Comparison of ENCODE assay signal across 8 cellular contexts in the genomic region with DNA sequence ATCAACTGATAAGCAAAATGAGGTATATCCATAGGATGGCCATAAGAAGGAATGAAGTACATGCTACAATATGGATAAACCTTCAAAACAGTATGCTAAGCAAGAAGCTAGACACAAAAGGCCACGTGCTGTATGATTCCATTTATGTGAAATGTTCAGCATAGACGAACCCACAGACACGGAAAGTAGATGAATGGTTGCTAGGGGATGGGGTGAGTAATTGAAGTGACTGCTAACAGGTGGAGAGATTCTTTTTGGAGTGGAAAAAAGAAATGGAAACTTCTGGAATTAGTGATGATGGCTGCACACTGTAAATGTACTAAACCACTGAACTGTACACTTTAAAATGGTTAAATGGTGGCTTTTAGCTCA.
A peak's percentile ranks its signal among the peaks of the same experiment; 100 is the strongest.
DNase-seq lines count a peak whose midpoint lies in the region; ATAC-seq and TF ChIP-seq lines count a peak whose summit lies in the region.

No MANE protein-coding gene starts in this region.

- peaks cover 61% of the 10 kb centered on the region for H3K36me3 Mint-ChIP-seq in stimulated activated effector memory CD8-positive, alpha-beta T cell treated with anti-CD3 and anti-CD28 coated beads, Interleukin-12 subunit alpha, Interleukin-12 subunit beta, amount 100 ng/mL, for 72 hours

- peaks cover 28% of the 10 kb centered on the region; the same call in 1 of the 2 replicates for H3K4me1 ChIP-seq in iPS-20b (ENCODE audit: insufficient read depth, low read length)

- no peak for ATAC-seq in stimulated activated effector memory CD8-positive, alpha-beta T cell treated with anti-CD3 and anti-CD28 coated beads, Interleukin-12 subunit alpha, Interleukin-12 subunit beta, amount 100 ng/mL, for 72 hours
- no peak for ATAC-seq in GM21381 (IDR thresholded peaks at IDR 0.05; ENCODE audit: unreplicated experiment)

- peak; percentile 65 for DNase-seq in DMS79 treated with DMSO at 0.1 percent for 48 hours (lab: John Stamatoyannopoulos, UW)
- no peak for DNase-seq in DMS79 (lab: John Stamatoyannopoulos, UW)
- DNase-seq in stimulated activated effector memory CD8-positive, alpha-beta T cell treated with anti-CD3 and anti-CD28 coated beads, Interleukin-12 subunit alpha, Interleukin-12 subunit beta, amount 100 ng/mL, for 72 hours (ENCODE audit: low spot score in 2 of 2): no peak
- no peak for DNase-seq in COLO829 (ENCODE audit: low spot score)
- no peak for DNase-seq in ecto neural progenitor cell (ENCODE audit: low spot score)

- no peaks in the 10 kb centered on the region for H3K9me3 ChIP-seq in iPS-20b (ENCODE audit: insufficient read depth, low read depth, low read length)

- H3K27me3 ChIP-seq in iPS-20b (ENCODE audit: insufficient read depth, low read length): peaks cover 14% of the 10 kb centered on the region

- H3K9ac ChIP-seq in iPS-20b (ENCODE audit: low read depth, low read length): peak overlapping the region; percentile 76; the same call in 1 of the 2 replicates

- H3K9me3 Mint-ChIP-seq in stimulated activated effector memory CD8-positive, alpha-beta T cell treated with anti-CD3 and anti-CD28 coated beads, Interleukin-12 subunit alpha, Interleukin-12 subunit beta, amount 100 ng/mL, for 72 hours: no peaks in the 10 kb centered on the region

- TF ChIP-seq CTCF in VCaP (conservative IDR thresholded peaks at IDR 0.05): no peak

- H3K4me3 ChIP-seq in iPS-20b (ENCODE audit: low read length): peak overlapping the region; percentile 78; the same call in 1 of the 2 replicates

- H3K36me3 ChIP-seq in iPS-20b (ENCODE audit: insufficient read depth, low read depth, low read length): peaks cover 32% of the 10 kb centered on the region

- peaks cover 34% of the 10 kb centered on the region for H3K4me1 Mint-ChIP-seq in stimulated activated effector memory CD8-positive, alpha-beta T cell treated with anti-CD3 and anti-CD28 coated beads, Interleukin-12 subunit alpha, Interleukin-12 subunit beta, amount 100 ng/mL, for 72 hours

- peak overlapping the region; percentile 65 for H3K27ac ChIP-seq in VCaP
- peak overlapping the region; percentile 73 for H3K27ac ChIP-seq in iPS-20b (ENCODE audit: low read length)

- peak overlapping the region; percentile 73 for H3K27ac Mint-ChIP-seq in stimulated activated effector memory CD8-positive, alpha-beta T cell treated with anti-CD3 and anti-CD28 coated beads, Interleukin-12 subunit alpha, Interleukin-12 subunit beta, amount 100 ng/mL, for 72 hours

- H3K4me3 Mint-ChIP-seq in stimulated activated effector memory CD8-positive, alpha-beta T cell treated with anti-CD3 and anti-CD28 coated beads, Interleukin-12 subunit alpha, Interleukin-12 subunit beta, amount 100 ng/mL, for 72 hours: peak overlapping the region; percentile 56
